In the genomic region with DNA sequence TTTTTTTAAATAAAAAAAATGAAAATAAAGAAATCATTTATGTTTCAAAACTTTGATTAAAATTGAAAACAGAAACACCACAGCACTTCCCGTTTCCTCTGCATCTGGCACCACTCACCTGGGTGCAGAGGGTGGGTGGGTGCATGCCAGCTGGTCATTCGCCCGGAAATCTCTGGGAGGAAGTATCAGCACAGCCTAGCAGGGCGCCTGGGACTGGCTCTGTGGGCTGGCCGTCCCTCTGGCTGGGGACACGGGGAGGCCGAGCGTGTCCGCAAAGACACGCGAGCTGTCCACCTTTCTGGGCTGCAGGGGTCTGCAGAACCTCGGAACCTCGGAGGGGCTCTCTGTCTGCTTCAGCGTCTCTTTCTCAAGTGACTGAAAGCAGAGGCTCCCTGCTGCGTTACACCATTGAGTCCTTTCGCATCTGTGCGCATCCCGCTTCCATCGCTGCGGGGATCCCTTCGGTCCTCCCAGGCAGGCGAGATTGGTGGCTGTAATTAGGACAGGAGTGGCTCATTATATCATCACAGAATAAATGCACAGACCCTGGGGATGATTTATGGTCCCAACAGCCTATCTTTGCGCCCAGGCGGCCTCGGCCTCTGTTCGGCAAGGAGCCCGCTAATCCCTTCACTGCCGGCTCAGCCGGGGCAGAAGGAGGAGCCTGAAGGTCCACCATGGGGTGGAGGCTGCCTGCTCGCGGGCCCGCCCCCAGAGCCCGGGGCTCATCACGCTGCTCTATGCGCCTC, we compare ENCODE assay signal across 8 cellular contexts. TPM values are rescaled to one million over a fixed set of nuclear protein-coding genes. Genes with fewer than 3 reads are reported as not detected.
DNase-seq lines count a peak whose midpoint lies in the region; ATAC-seq and TF ChIP-seq lines count a peak whose summit lies in the region.

No MANE protein-coding gene starts in this region.

- TF ChIP-seq POLR2A in GM15510 (IDR thresholded peaks at IDR 0.05; ENCODE audit: borderline replicate concordance, extremely low read depth, insufficient read length) = peak; percentile 5

- no peaks in the 10 kb centered on the region for H3K9me3 Mint-ChIP-seq in naive thymus-derived CD8-positive, alpha-beta T cell
- no peaks in the 10 kb centered on the region for H3K9me3 Mint-ChIP-seq in stimulated activated naive B cell treated with anti-CD40 and anti-IgM and Interleukin-4, amounts not matched to agents 10 μg/mL and 1 μg/mL and 100 μg/mL, for 72 hours

- peak; percentile 67 for DNase-seq in NCI-H774 (lab: John Stamatoyannopoulos, UW)
- peak; percentile 76 for DNase-seq in activated T-cell treated with anti-CD3 and anti-CD28 coated beads, Interleukin-2, amount 50 U/mL, for 1 hour
- peak; percentile 54 to 83 (median 64) for DNase-seq in naive thymus-derived CD8-positive, alpha-beta T cell
- DNase-seq in stimulated activated naive B cell treated with anti-CD40 and anti-IgM and Interleukin-4, amounts not matched to agents 10 μg/mL and 1 μg/mL and 100 μg/mL, for 72 hours = peak; percentile 73

- H3K9me3 ChIP-seq in esophagus (ENCODE audit: control insufficient read depth in 2 of 2, insufficient read depth in 1 of 2, low read depth in 1 of 2, low read length in 1 of 2) = no peaks in the 10 kb centered on the region

- no peaks in the 10 kb centered on the region for H3K36me3 Mint-ChIP-seq in naive thymus-derived CD8-positive, alpha-beta T cell
- H3K36me3 Mint-ChIP-seq in stimulated activated naive B cell treated with anti-CD40 and anti-IgM and Interleukin-4, amounts not matched to agents 10 μg/mL and 1 μg/mL and 100 μg/mL, for 72 hours = peaks cover 0 to 3% of the 10 kb centered on the region in 2 donors

- H3K4me1 Mint-ChIP-seq in naive thymus-derived CD8-positive, alpha-beta T cell = peaks cover 21 to 59% (median 46%) of the 10 kb centered on the region in 4 donors
- peaks cover 38 to 60% of the 10 kb centered on the region in 2 donors for H3K4me1 Mint-ChIP-seq in stimulated activated naive B cell treated with anti-CD40 and anti-IgM and Interleukin-4, amounts not matched to agents 10 μg/mL and 1 μg/mL and 100 μg/mL, for 72 hours

- H3K4me1 ChIP-seq in esophagus (ENCODE audit: control insufficient read depth in 2 of 2, insufficient read depth in 2 of 2, low read length in 1 of 2) = peaks cover 5 to 20% of the 10 kb centered on the region in 2 donors

- no peaks in the 10 kb centered on the region for H3K27me3 ChIP-seq in esophagus (ENCODE audit: control insufficient read depth in 1 of 2, insufficient read depth in 2 of 2, low read length in 2 of 2)

- H3K27me3 Mint-ChIP-seq in naive thymus-derived CD8-positive, alpha-beta T cell = no peaks in the 10 kb centered on the region
- H3K27me3 Mint-ChIP-seq in stimulated activated naive B cell treated with anti-CD40 and anti-IgM and Interleukin-4, amounts not matched to agents 10 μg/mL and 1 μg/mL and 100 μg/mL, for 72 hours = no peaks in the 10 kb centered on the region

- H3K27ac Mint-ChIP-seq in naive thymus-derived CD8-positive, alpha-beta T cell = peak overlapping the region; percentile 91 to 98 (median 96)
- peak overlapping the region; percentile 67 for H3K27ac Mint-ChIP-seq in stimulated activated naive B cell treated with anti-CD40 and anti-IgM and Interleukin-4, amounts not matched to agents 10 μg/mL and 1 μg/mL and 100 μg/mL, for 72 hours

- H3K36me3 ChIP-seq in esophagus (ENCODE audit: control insufficient read depth in 2 of 2, insufficient read depth in 2 of 2, low read length in 1 of 2) = peaks cover 0 to 4% of the 10 kb centered on the region in 2 donors

- WGBS in esophagus, 2 donors = 5 to 14% methylated on average over 35 of the region's 35 CpGs

- H3K4me3 Mint-ChIP-seq in naive thymus-derived CD8-positive, alpha-beta T cell = peak overlapping the region; percentile 85 to 95 (median 90)
- H3K4me3 Mint-ChIP-seq in stimulated activated naive B cell treated with anti-CD40 and anti-IgM and Interleukin-4, amounts not matched to agents 10 μg/mL and 1 μg/mL and 100 μg/mL, for 72 hours = peak overlapping the region; percentile 75 to 88

- POLR2A ChIA-PET in naive thymus-derived CD8-positive, alpha-beta T cell (lab: Charles Lee) = interaction anchor here (0.6 to 3.0 kb wide), 14 partner anchors 12 to 420 kb away, joined by 3 to 21 read pairs (median 4); partner anchors contain the start of genes CRTC1, ELL, JUND and KXD1

- ATAC-seq in HG02981 (IDR thresholded peaks at IDR 0.05; ENCODE audit: unreplicated experiment) = peak; percentile 73
- ATAC-seq in naive thymus-derived CD8-positive, alpha-beta T cell = peak; percentile 94 to 95
- ATAC-seq in stimulated activated naive B cell treated with anti-CD40 and anti-IgM and Interleukin-4, amounts not matched to agents 10 μg/mL and 1 μg/mL and 100 μg/mL, for 72 hours (replicated peaks) = peak; percentile 91 to 94
- no peak for ATAC-seq in HG03378 (IDR thresholded peaks at IDR 0.05; ENCODE audit: unreplicated experiment)

- peak overlapping the region; percentile 41 to 44 for H3K4me3 ChIP-seq in esophagus (ENCODE audit: low read depth in 1 of 2, low read length in 2 of 2)

- peak overlapping the region; percentile 70 to 88 for H3K27ac ChIP-seq in esophagus (ENCODE audit: low read depth in 2 of 2, low read length in 1 of 2)

RNA-seq across cellular contexts. Expression of gene CRTC1, which starts 17.2 kb away (rescaled TPM):
- 1 to 10 TPM; 2.1 to 4.0 TPM for polyA plus RNA-seq in esophagus
- 10 to 100 TPM; 24.2 to 25.7 TPM for total RNA-seq in naive thymus-derived CD8-positive, alpha-beta T cell
- polyA plus RNA-seq in naive thymus-derived CD8-positive, alpha-beta T cell = 1 to 10 TPM; 1.2 to 2.0 (median 1.9) TPM
